In the genomic region with DNA sequence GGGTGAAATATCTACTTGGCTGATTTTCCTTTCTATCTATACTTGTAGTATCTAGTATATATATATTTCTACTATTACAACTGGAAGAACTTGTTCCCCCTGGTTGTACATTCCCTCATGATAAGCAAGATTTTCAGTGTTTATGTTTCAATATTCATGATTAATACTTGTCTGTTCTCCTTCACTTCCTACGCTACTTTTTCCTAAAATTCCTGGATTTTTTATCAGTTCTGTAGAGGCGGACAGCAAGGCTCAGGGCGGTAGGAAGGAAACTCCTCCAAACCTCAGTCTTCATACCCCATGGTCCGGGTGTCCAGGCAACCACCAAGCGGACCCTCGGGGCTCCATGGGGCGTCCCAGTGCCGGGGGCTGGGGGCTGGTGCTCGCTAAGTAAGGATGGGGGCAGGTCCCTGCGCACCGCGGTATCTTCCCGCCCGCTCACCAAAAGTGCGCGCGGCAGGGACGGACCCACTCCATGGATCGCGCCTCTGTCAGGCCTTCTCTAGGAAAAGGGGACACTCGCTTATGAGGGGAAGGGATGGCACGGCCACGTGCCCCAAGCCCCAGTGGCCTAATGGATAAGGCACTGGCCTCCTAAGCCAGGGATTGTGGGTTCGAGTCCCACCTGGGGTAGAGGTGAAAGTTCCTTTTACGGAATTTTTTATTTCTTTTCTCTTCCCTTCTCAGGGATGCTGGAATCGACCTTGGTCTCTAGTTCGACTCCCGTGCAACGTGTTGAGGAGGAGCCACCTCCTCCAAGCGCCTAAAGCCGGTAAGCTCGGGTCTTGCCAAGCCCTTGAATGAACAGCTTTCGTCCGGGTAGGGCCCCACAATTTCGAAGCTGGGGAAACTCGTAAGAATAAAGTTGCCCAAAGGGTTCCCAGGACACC, we compare ENCODE assay signal across 1 cellular context.
TF ChIP-seq lines count a peak whose summit lies in the region.

No MANE protein-coding gene starts in this region.

TF ChIP-seq in SK-N-SH, 30 proteins besides CTCF, POLR2A, EP300 and RAD21:
- TF ChIP-seq NRF1 (IDR thresholded peaks at IDR 0.05; ENCODE audit: low read depth, low read length) (peak; percentile 3; the same call in 1 of the 2 replicates), CHD2 (IDR thresholded peaks at IDR 0.05; ENCODE audit: low read length, partially characterized antibody) (peak; percentile 85), TAF1 (IDR thresholded peaks at IDR 0.05; ENCODE audit: borderline replicate concordance, low read depth, low read length) (no peak), MEF2A (IDR thresholded peaks at IDR 0.05; ENCODE audit: borderline replicate concordance, low read depth) (no peak), FOSL2 (IDR thresholded peaks at IDR 0.05; ENCODE audit: borderline replicate concordance, low read depth) (peak; percentile 68), FOXM1 (IDR thresholded peaks at IDR 0.05; ENCODE audit: low read depth) (no peak), TEAD4 (IDR thresholded peaks at IDR 0.05; ENCODE audit: borderline replicate concordance, insufficient read depth) (peak; percentile 95), RCOR1 (IDR thresholded peaks at IDR 0.05; ENCODE audit: low read length) (peak; percentile 80), JUND (IDR thresholded peaks at IDR 0.05) (no peak), SIN3A (IDR thresholded peaks at IDR 0.05; ENCODE audit: borderline replicate concordance, low read depth, low read length) (peak; percentile 82; the same call in 1 of the 2 replicates), SMC3 (IDR thresholded peaks at IDR 0.05; ENCODE audit: low read depth, low read length) (no peak), RXRA (IDR thresholded peaks at IDR 0.05; ENCODE audit: borderline replicate concordance, low read depth) (no peak), POLR2AphosphoS5 (IDR thresholded peaks at IDR 0.05; ENCODE audit: low read depth, low read length) (no peak), ELF1 (IDR thresholded peaks at IDR 0.05) (no peak), EZH2phosphoT487 (IDR thresholded peaks at IDR 0.05; ENCODE audit: borderline replicate concordance, low read depth) (no peak), TCF12 (IDR thresholded peaks at IDR 0.05) (peak; percentile 28; the same call in 1 of the 2 replicates), GABPA (IDR thresholded peaks at IDR 0.05; ENCODE audit: low read depth) (0 out of 2 replicates have a peak, but pooled peaks have one; percentile 20), MXI1 (IDR thresholded peaks at IDR 0.05; ENCODE audit: low read depth, low read length) (peak; percentile 83), GATA2 (CRISPR knock-in tag; IDR thresholded peaks at IDR 0.05) (no peak), RFX5 (IDR thresholded peaks at IDR 0.05; ENCODE audit: low read length) (no peak), FOXJ3 (CRISPR knock-in tag; IDR thresholded peaks at IDR 0.05) (peak; percentile 76), YY1 (IDR thresholded peaks at IDR 0.05; ENCODE audit: low read depth) (no peak; the same call in 1 of the 2 replicates), NFIC (IDR thresholded peaks at IDR 0.05; ENCODE audit: borderline replicate concordance) (peak; percentile 22; the same call in 1 of the 2 replicates)
- TF ChIP-seq, protein P1, sequence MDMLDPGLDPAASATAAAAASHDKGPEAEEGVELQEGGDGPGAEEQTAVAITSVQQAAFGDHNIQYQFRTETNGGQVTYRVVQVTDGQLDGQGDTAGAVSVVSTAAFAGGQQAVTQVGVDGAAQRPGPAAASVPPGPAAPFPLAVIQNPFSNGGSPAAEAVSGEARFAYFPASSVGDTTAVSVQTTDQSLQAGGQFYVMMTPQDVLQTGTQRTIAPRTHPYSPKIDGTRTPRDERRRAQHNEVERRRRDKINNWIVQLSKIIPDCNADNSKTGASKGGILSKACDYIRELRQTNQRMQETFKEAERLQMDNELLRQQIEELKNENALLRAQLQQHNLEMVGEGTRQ (IDR thresholded peaks at IDR 0.05; ENCODE audit: borderline replicate concordance, low read depth, low read length) = no peak; the same call in 1 of the 2 replicates
- TF ChIP-seq, protein P2, sequence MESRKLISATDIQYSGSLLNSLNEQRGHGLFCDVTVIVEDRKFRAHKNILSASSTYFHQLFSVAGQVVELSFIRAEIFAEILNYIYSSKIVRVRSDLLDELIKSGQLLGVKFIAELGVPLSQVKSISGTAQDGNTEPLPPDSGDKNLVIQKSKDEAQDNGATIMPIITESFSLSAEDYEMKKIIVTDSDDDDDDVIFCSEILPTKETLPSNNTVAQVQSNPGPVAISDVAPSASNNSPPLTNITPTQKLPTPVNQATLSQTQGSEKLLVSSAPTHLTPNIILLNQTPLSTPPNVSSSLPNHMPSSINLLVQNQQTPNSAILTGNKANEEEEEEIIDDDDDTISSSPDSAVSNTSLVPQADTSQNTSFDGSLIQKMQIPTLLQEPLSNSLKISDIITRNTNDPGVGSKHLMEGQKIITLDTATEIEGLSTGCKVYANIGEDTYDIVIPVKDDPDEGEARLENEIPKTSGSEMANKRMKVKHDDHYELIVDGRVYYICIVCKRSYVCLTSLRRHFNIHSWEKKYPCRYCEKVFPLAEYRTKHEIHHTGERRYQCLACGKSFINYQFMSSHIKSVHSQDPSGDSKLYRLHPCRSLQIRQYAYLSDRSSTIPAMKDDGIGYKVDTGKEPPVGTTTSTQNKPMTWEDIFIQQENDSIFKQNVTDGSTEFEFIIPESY (IDR thresholded peaks at IDR 0.05; ENCODE audit: borderline replicate concordance, low read depth) = no peak; the same call in 1 of the 2 replicates
- TF ChIP-seq, protein P3, sequence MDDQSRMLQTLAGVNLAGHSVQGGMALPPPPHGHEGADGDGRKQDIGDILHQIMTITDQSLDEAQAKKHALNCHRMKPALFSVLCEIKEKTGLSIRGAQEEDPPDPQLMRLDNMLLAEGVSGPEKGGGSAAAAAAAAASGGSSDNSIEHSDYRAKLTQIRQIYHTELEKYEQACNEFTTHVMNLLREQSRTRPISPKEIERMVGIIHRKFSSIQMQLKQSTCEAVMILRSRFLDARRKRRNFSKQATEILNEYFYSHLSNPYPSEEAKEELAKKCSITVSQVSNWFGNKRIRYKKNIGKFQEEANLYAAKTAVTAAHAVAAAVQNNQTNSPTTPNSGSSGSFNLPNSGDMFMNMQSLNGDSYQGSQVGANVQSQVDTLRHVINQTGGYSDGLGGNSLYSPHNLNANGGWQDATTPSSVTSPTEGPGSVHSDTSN (IDR thresholded peaks at IDR 0.05) = no peak
- TF ChIP-seq, protein P4, sequence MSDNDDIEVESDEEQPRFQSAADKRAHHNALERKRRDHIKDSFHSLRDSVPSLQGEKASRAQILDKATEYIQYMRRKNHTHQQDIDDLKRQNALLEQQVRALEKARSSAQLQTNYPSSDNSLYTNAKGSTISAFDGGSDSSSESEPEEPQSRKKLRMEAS (IDR thresholded peaks at IDR 0.05; ENCODE audit: low read depth) = peak; percentile 97
- TF ChIP-seq, protein P5, sequence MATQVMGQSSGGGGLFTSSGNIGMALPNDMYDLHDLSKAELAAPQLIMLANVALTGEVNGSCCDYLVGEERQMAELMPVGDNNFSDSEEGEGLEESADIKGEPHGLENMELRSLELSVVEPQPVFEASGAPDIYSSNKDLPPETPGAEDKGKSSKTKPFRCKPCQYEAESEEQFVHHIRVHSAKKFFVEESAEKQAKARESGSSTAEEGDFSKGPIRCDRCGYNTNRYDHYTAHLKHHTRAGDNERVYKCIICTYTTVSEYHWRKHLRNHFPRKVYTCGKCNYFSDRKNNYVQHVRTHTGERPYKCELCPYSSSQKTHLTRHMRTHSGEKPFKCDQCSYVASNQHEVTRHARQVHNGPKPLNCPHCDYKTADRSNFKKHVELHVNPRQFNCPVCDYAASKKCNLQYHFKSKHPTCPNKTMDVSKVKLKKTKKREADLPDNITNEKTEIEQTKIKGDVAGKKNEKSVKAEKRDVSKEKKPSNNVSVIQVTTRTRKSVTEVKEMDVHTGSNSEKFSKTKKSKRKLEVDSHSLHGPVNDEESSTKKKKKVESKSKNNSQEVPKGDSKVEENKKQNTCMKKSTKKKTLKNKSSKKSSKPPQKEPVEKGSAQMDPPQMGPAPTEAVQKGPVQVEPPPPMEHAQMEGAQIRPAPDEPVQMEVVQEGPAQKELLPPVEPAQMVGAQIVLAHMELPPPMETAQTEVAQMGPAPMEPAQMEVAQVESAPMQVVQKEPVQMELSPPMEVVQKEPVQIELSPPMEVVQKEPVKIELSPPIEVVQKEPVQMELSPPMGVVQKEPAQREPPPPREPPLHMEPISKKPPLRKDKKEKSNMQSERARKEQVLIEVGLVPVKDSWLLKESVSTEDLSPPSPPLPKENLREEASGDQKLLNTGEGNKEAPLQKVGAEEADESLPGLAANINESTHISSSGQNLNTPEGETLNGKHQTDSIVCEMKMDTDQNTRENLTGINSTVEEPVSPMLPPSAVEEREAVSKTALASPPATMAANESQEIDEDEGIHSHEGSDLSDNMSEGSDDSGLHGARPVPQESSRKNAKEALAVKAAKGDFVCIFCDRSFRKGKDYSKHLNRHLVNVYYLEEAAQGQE (IDR thresholded peaks at IDR 0.05; ENCODE audit: low read depth, low read length) = peak; percentile 64; the same call in 1 of the 2 replicates
- TF ChIP-seq, protein P6, sequence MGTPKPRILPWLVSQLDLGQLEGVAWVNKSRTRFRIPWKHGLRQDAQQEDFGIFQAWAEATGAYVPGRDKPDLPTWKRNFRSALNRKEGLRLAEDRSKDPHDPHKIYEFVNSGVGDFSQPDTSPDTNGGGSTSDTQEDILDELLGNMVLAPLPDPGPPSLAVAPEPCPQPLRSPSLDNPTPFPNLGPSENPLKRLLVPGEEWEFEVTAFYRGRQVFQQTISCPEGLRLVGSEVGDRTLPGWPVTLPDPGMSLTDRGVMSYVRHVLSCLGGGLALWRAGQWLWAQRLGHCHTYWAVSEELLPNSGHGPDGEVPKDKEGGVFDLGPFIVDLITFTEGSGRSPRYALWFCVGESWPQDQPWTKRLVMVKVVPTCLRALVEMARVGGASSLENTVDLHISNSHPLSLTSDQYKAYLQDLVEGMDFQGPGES (IDR thresholded peaks at IDR 0.05; ENCODE audit: low read depth, low read length) = no peak
- TF ChIP-seq, protein P7, sequence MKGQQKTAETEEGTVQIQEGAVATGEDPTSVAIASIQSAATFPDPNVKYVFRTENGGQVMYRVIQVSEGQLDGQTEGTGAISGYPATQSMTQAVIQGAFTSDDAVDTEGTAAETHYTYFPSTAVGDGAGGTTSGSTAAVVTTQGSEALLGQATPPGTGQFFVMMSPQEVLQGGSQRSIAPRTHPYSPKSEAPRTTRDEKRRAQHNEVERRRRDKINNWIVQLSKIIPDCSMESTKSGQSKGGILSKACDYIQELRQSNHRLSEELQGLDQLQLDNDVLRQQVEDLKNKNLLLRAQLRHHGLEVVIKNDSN (IDR thresholded peaks at IDR 0.05; ENCODE audit: borderline replicate concordance, low read depth) = peak; percentile 86
